In the genomic region with DNA sequence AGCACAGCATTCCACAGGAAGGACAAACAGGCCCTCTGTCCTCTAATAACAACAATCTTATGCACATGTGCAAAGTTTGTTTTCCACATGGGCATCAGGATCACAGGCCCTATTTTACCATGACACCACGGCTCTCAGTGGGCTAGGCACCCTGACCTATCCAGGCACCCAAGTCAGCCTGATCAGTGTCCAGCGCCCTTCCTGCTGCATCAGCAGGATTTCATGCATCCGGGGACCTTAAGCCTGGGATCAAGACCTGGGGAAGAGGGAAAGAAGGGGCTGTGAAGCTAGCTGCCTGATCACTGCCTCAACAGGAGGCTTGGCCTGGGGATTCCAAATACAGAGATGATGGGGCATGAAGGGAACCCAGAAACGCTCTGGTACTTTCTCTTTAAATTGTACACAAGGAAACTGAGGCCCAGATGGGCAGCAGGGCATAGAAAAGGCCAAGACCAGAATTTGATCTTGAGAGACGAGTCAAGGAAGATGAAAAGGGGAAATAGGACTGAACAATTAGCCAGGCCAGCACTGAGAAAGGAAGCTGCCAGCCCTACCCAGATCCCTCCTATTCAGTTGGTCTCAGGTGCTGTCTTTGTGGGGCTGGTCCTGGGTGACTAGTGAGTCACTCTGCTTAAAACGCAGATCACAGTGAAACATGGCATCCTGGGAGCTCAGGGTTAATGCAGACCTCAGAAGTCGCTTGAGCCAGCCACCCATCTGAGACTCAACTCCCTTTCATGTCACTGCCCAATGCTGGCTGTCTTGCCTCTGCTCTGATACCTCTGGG, we compare ENCODE assay signal across 1 cellular context.
TF ChIP-seq lines count a peak whose summit lies in the region.

No MANE protein-coding gene starts in this region.

TF ChIP-seq in HCT116, 20 proteins besides CTCF, POLR2A, EP300 and RAD21:
- TF ChIP-seq YY1 (IDR thresholded peaks at IDR 0.05; ENCODE audit: extremely low read depth, insufficient replicate concordance, low read depth, low read length) (no peak), ZNF274 (IDR thresholded peaks at IDR 0.05; ENCODE audit: low read depth, low read length) (no peak), SRF (IDR thresholded peaks at IDR 0.05; ENCODE audit: low read depth) (no peak)
- TF ChIP-seq, protein P1, sequence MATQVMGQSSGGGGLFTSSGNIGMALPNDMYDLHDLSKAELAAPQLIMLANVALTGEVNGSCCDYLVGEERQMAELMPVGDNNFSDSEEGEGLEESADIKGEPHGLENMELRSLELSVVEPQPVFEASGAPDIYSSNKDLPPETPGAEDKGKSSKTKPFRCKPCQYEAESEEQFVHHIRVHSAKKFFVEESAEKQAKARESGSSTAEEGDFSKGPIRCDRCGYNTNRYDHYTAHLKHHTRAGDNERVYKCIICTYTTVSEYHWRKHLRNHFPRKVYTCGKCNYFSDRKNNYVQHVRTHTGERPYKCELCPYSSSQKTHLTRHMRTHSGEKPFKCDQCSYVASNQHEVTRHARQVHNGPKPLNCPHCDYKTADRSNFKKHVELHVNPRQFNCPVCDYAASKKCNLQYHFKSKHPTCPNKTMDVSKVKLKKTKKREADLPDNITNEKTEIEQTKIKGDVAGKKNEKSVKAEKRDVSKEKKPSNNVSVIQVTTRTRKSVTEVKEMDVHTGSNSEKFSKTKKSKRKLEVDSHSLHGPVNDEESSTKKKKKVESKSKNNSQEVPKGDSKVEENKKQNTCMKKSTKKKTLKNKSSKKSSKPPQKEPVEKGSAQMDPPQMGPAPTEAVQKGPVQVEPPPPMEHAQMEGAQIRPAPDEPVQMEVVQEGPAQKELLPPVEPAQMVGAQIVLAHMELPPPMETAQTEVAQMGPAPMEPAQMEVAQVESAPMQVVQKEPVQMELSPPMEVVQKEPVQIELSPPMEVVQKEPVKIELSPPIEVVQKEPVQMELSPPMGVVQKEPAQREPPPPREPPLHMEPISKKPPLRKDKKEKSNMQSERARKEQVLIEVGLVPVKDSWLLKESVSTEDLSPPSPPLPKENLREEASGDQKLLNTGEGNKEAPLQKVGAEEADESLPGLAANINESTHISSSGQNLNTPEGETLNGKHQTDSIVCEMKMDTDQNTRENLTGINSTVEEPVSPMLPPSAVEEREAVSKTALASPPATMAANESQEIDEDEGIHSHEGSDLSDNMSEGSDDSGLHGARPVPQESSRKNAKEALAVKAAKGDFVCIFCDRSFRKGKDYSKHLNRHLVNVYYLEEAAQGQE (IDR thresholded peaks at IDR 0.05; ENCODE audit: low read depth), result no peak
- TF ChIP-seq, protein P2, sequence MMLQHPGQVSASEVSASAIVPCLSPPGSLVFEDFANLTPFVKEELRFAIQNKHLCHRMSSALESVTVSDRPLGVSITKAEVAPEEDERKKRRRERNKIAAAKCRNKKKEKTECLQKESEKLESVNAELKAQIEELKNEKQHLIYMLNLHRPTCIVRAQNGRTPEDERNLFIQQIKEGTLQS (IDR thresholded peaks at IDR 0.05), result no peak
